Comparison of ENCODE assay signal across 8 cellular contexts in the genomic region with DNA sequence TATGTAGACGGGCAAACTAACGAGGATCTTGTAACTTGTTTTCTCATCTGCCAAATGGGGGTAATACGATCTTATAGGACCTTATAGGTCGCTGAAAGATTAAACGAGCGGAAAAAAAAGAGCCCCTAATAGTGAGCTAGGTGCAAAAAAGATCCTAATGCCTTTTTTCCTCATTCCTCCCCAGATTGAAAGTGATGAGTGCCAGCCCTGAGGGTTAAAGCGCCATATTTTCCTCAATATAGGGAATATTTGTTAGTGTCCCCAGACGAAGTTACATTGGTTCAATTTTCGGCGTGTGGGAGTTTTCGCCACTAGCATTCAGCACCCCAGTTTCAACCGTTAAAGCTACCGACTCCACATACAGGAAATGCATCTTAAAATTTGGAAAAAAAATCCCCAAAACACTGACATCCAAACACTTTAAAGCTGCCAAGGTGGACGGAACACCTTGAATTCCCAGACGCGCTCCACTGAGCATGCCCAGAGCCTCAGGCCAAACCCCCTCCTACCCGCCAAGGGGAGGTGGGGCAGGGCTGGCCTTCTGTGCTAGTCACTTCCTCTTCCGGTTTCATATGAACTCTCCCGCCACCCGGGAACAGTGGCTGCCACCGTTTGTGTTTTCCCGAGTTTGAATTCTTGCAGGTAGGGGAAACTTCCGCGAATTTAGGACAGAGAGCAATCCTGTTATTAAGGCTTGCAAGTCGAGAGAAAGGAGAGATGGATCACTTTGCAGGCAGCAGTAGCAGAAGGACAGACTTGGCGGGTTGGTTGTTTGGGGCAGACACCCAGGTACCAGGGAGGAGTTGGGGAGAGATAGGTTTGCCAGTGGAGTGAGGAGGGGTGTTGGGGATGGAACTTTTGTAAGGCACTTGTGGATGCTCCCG. TPM values are rescaled to one million over a fixed set of nuclear protein-coding genes. Genes with fewer than 3 reads are reported as not detected.
DNase-seq lines count a peak whose midpoint lies in the region; ATAC-seq and FAIRE-seq lines count a peak whose summit lies in the region.

A gene with protein sequence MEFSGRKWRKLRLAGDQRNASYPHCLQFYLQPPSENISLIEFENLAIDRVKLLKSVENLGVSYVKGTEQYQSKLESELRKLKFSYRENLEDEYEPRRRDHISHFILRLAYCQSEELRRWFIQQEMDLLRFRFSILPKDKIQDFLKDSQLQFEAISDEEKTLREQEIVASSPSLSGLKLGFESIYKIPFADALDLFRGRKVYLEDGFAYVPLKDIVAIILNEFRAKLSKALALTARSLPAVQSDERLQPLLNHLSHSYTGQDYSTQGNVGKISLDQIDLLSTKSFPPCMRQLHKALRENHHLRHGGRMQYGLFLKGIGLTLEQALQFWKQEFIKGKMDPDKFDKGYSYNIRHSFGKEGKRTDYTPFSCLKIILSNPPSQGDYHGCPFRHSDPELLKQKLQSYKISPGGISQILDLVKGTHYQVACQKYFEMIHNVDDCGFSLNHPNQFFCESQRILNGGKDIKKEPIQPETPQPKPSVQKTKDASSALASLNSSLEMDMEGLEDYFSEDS (plus strand): TSS at position 571 of the 884 bp plus-strand sequence. CDS start 816 bp downstream, outside the sequence.

- H3K36me3 ChIP-seq in mesendoderm (ENCODE audit: control insufficient read depth, insufficient read depth, low read length) = peaks cover 2% of the 10 kb centered on the region

- peak within 1 kb of the TSS; percentile 94 for H3K4me2 ChIP-seq in mesendoderm (ENCODE audit: low read length)

- H3K18ac ChIP-seq in mesendoderm (ENCODE audit: low read length) = peak within 1 kb of the TSS; percentile 86

- H3K9me3 Mint-ChIP-seq in activated CD8-positive, alpha-beta memory T cell treated with anti-CD3 and anti-CD28 coated beads, Interleukin-2, amount 10 ng/mL, durations not matched to agents 7 days and 5 days (ENCODE audit: low read depth) = peaks cover 4% of the 10 kb centered on the region

- H2AK5ac ChIP-seq in mesendoderm (ENCODE audit: low read length) = no peak within 1 kb of the TSS

- peak within 1 kb of the TSS; percentile 93 for H3K56ac ChIP-seq in mesendoderm (ENCODE audit: low read length)

- H4K8ac ChIP-seq in mesendoderm (ENCODE audit: low read depth, low read length) = peak within 1 kb of the TSS; percentile 86

- H3K27me3 Mint-ChIP-seq in activated CD8-positive, alpha-beta memory T cell treated with anti-CD3 and anti-CD28 coated beads, Interleukin-2, amount 10 ng/mL, durations not matched to agents 7 days and 5 days = peaks cover 15% of the 10 kb centered on the region

- no peak within 1 kb of the TSS for H2BK120ac ChIP-seq in mesendoderm (ENCODE audit: low read depth, low read length)

- peaks cover 15% of the 10 kb centered on the region for H3K79me2 ChIP-seq in mesendoderm (ENCODE audit: control insufficient read depth, insufficient read depth, low read length)

- no peak within 1 kb of the TSS for H4K5ac ChIP-seq in mesendoderm (ENCODE audit: low read length)

- H2BK5ac ChIP-seq in mesendoderm (ENCODE audit: low read length) = no peak within 1 kb of the TSS

- H3K23ac ChIP-seq in mesendoderm (ENCODE audit: low read length) = peak within 1 kb of the TSS; percentile 83

- no peaks in the 10 kb centered on the region for H3K4me1 ChIP-seq in mesendoderm (ENCODE audit: control insufficient read depth, low read depth, low read length)

- in situ Hi-C loops in endometrial microvascular endothelial cells (cut with HindIII; ENCODE audit: inconsistent ontology term, low pct_unique_long_range_greater_than_20kb, low sequenced_read_pairs) = loop anchor here (10.0 kb wide), 1 partner anchor 413 kb away; no protein-coding TSS in a partner anchor

- H3K36me3 Mint-ChIP-seq in activated CD8-positive, alpha-beta memory T cell treated with anti-CD3 and anti-CD28 coated beads, Interleukin-2, amount 10 ng/mL, durations not matched to agents 7 days and 5 days = peaks cover 42% of the 10 kb centered on the region

- H3K79me1 ChIP-seq in mesendoderm (ENCODE audit: low read length) = peaks cover 10% of the 10 kb centered on the region

- FAIRE-seq in HTR-8/SVneo (lab: Jason Lieb, UNC) = peak; percentile 95

- no CpG with 5 or more reads among the region's 27 CpGs for WGBS in mesendoderm (ENCODE audit: extremely low coverage, insufficient coverage, low lambda C conversion rate)

- no peak within 1 kb of the TSS for H3K27ac ChIP-seq in mesendoderm (ENCODE audit: low read depth, low read length)

- peak; percentile 84 for ATAC-seq in GM21367 (IDR thresholded peaks at IDR 0.05; ENCODE audit: unreplicated experiment)
- ATAC-seq in activated CD8-positive, alpha-beta memory T cell treated with anti-CD3 and anti-CD28 coated beads, Interleukin-2, amount 10 ng/mL, durations not matched to agents 7 days and 5 days = peak; percentile 94

- no peak within 1 kb of the TSS for H3K4ac ChIP-seq in mesendoderm (ENCODE audit: low read depth, low read length)

- peak within 1 kb of the TSS; percentile 96 for H3K27ac Mint-ChIP-seq in activated CD8-positive, alpha-beta memory T cell treated with anti-CD3 and anti-CD28 coated beads, Interleukin-2, amount 10 ng/mL, durations not matched to agents 7 days and 5 days

- H3K4me1 Mint-ChIP-seq in activated CD8-positive, alpha-beta memory T cell treated with anti-CD3 and anti-CD28 coated beads, Interleukin-2, amount 10 ng/mL, durations not matched to agents 7 days and 5 days = peaks cover 42% of the 10 kb centered on the region

- peak within 1 kb of the TSS; percentile 96 for H3K4me3 Mint-ChIP-seq in activated CD8-positive, alpha-beta memory T cell treated with anti-CD3 and anti-CD28 coated beads, Interleukin-2, amount 10 ng/mL, durations not matched to agents 7 days and 5 days

- no peak within 1 kb of the TSS for H2BK15ac ChIP-seq in mesendoderm (replicated peaks; ENCODE audit: low read depth)

- H3K4me3 ChIP-seq in mesendoderm (ENCODE audit: low read length) = peak within 1 kb of the TSS; percentile 78

- CTCF ChIA-PET in activated CD8-positive, alpha-beta memory T cell treated with anti-CD3 and anti-CD28 coated beads, Interleukin-2, amount 10 ng/mL, durations not matched to agents 7 days and 5 days (lab: Charles Lee) = interaction anchor here (0.6 to 4.8 kb wide), 23 partner anchors 8 to 682 kb away, joined by 3 to 93 read pairs (median 4); a partner anchor contains a TSS

- peak; percentile 72 for DNase-seq in COR-L47 (lab: John Stamatoyannopoulos, UW)
- peak; percentile 93 for DNase-seq in HTR-8/SVneo (ENCODE audit: insufficient read length, low spot score)
- peak; percentile 76 for DNase-seq in NOMO-1 treated with DMSO at 0.1 percent for 48 hours (lab: John Stamatoyannopoulos, UW; ENCODE audit: unreplicated experiment)
- DNase-seq in activated CD8-positive, alpha-beta memory T cell treated with anti-CD3 and anti-CD28 coated beads, Interleukin-2, amount 10 ng/mL, durations not matched to agents 7 days and 5 days = peak; percentile 91
- DNase-seq in mesendoderm = peak; percentile 94
- DNase-seq in stimulated activated CD8-positive, alpha-beta memory T cell treated with anti-CD3 and anti-CD28 coated beads, Interleukin-12 subunit alpha, Interleukin-12 subunit beta, amount 100 ng/mL, for 4 hours (ENCODE audit: low read depth) = peak; percentile 66

- no peaks in the 10 kb centered on the region for H3K27me3 ChIP-seq in mesendoderm (ENCODE audit: insufficient read depth, low read length, poor library complexity)

- peak within 1 kb of the TSS; percentile 82 for H3K9ac ChIP-seq in mesendoderm (ENCODE audit: low read length)

RNA-seq across cellular contexts. Expression of the gene that starts here (rescaled TPM):
- 10 to 100 TPM; 36.2 to 42.8 TPM for total RNA-seq in activated CD8-positive, alpha-beta memory T cell treated with anti-CD3 and anti-CD28 coated beads, Interleukin-2, amount 10 ng/mL, durations not matched to agents 7 days and 5 days
- total RNA-seq in endometrial microvascular endothelial cells (ENCODE audit: inconsistent ontology term) = 25.2 TPM
- 24.8 TPM for polyA plus RNA-seq in mesendoderm (2013, experiment 1 of 2)
- polyA plus RNA-seq in mesendoderm (2013, experiment 2 of 2) = 24.6 TPM
